In the genomic region with DNA sequence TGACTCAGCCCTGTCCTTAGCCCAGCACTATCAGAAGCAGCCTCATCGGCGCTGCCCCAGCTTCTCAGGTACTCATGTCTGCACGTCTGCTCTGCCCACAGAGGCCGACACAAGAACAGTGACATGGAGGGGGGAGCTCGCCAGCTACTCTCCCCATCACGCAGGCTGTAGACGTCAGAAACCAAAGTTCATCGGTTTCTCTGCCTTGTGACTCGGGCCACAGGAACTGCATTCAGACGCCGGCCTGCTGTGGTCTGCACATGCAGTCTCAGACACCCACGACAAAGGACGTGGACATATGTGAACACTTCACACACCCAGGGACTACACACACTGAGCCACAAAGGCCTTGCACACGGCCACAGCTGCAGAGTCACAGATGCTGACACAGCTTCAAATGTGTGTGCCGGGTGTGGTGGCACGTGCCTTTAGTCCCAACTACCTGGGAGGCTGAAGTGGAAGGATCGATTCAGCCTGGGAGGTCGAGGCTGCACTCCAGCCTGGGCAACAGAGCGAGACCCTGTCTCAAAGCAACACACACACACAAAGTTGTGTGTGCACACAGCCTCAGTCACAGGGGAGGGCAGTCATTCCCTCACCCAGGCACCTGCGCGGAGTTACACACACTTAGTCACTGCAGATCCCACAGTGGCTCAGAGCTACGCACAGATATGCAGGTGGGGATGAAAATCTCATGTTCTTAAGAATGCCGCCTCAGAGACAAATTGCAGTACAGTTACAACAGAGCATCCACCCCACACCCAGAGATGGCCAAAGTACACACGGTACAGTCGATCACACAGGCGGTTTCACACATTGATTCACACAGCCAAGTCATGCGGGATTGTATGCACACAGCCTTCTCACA, we compare ENCODE assay signal across 1 cellular context.
TF ChIP-seq lines count a peak whose summit lies in the region.

No MANE protein-coding gene starts in this region.

TF ChIP-seq in K562, 482 proteins besides CTCF, POLR2A, EP300 and RAD21 (continued from another document and continues in another):
- TF ChIP-seq, protein P1, sequence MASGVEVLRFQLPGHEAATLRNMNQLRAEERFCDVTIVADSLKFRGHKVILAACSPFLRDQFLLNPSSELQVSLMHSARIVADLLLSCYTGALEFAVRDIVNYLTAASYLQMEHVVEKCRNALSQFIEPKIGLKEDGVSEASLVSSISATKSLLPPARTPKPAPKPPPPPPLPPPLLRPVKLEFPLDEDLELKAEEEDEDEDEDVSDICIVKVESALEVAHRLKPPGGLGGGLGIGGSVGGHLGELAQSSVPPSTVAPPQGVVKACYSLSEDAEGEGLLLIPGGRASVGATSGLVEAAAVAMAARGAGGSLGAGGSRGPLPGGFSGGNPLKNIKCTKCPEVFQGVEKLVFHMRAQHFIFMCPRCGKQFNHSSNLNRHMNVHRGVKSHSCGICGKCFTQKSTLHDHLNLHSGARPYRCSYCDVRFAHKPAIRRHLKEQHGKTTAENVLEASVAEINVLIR (CRISPR knock-in tag; IDR thresholded peaks at IDR 0.05), result peak; percentile 49; the same call in 1 of the 2 replicates
- TF ChIP-seq, protein P2, sequence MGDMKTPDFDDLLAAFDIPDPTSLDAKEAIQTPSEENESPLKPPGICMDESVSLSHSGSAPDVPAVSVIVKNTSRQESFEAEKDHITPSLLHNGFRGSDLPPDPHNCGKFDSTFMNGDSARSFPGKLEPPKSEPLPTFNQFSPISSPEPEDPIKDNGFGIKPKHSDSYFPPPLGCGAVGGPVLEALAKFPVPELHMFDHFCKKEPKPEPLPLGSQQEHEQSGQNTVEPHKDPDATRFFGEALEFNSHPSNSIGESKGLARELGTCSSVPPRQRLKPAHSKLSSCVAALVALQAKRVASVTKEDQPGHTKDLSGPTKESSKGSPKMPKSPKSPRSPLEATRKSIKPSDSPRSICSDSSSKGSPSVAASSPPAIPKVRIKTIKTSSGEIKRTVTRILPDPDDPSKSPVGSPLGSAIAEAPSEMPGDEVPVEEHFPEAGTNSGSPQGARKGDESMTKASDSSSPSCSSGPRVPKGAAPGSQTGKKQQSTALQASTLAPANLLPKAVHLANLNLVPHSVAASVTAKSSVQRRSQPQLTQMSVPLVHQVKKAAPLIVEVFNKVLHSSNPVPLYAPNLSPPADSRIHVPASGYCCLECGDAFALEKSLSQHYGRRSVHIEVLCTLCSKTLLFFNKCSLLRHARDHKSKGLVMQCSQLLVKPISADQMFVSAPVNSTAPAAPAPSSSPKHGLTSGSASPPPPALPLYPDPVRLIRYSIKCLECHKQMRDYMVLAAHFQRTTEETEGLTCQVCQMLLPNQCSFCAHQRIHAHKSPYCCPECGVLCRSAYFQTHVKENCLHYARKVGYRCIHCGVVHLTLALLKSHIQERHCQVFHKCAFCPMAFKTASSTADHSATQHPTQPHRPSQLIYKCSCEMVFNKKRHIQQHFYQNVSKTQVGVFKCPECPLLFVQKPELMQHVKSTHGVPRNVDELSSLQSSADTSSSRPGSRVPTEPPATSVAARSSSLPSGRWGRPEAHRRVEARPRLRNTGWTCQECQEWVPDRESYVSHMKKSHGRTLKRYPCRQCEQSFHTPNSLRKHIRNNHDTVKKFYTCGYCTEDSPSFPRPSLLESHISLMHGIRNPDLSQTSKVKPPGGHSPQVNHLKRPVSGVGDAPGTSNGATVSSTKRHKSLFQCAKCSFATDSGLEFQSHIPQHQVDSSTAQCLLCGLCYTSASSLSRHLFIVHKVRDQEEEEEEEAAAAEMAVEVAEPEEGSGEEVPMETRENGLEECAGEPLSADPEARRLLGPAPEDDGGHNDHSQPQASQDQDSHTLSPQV (IDR thresholded peaks at IDR 0.05), result peak; percentile 68
- TF ChIP-seq CTBP1 (IDR thresholded peaks at IDR 0.05; ENCODE audit: borderline replicate concordance) (peak; percentile 90; the same call in 1 of the 2 replicates), ETV6 (IDR thresholded peaks at IDR 0.05; ENCODE audit: borderline replicate concordance in 1 of 2, low read depth in 2 of 2, low read length in 1 of 2) (no peak), ETV6 (CRISPR knock-in tag; IDR thresholded peaks at IDR 0.05; ENCODE audit: borderline replicate concordance) (no peak), ZNF644 (tag; IDR thresholded peaks at IDR 0.05; ENCODE audit: low read depth) (peak; percentile 19; the same call in 1 of the 2 replicates), U2AF2 (optimal IDR thresholded peaks at IDR 0.05; ENCODE audit: low read depth, low read length) (no peak), ZBTB8A (IDR thresholded peaks at IDR 0.05; ENCODE audit: partially characterized antibody) (no peak), RREB1 (CRISPR knock-in tag; IDR thresholded peaks at IDR 0.05) (peak; percentile 69; the same call in 1 of the 2 replicates), YY1 (IDR thresholded peaks at IDR 0.05; ENCODE audit: borderline replicate concordance in 1 of 3, control insufficient read depth in 1 of 3, extremely low read depth in 1 of 3, insufficient read depth in 3 of 3, insufficient read length in 1 of 3, insufficient replicate concordance in 2 of 3, low read depth in 1 of 3, low read length in 2 of 3) (no peak), ZNF77 (CRISPR knock-in tag; IDR thresholded peaks at IDR 0.05) (no peak), ZNF121 (CRISPR knock-in tag; conservative IDR thresholded peaks at IDR 0.05) (peak; percentile 79), FOXK1 (CRISPR knock-in tag; IDR thresholded peaks at IDR 0.05; ENCODE audit: borderline replicate concordance) (no peak), ZBTB49 (CRISPR knock-in tag; IDR thresholded peaks at IDR 0.05; ENCODE audit: borderline replicate concordance) (no peak), PTRF (tag; IDR thresholded peaks at IDR 0.05) (no peak), LCOR (CRISPR knock-in tag; IDR thresholded peaks at IDR 0.05) (0 out of 2 replicates have a peak, but pooled peaks have one; percentile 4), ZNF3 (CRISPR knock-in tag; IDR thresholded peaks at IDR 0.05) (no peak), DNMT1 (IDR thresholded peaks at IDR 0.05) (no peak), FOSL1 (tag; conservative IDR thresholded peaks at IDR 0.05) (peak; percentile 91), ILK (tag; IDR thresholded peaks at IDR 0.05; ENCODE audit: borderline replicate concordance, low read depth) (no peak), FIP1L1 (IDR thresholded peaks at IDR 0.05; ENCODE audit: low read depth, low read length, poor library complexity, severe bottlenecking) (no peak), ELF2 (CRISPR knock-in tag; IDR thresholded peaks at IDR 0.05) (no peak), YBX1 (IDR thresholded peaks at IDR 0.05) (no peak), ZFP36 (IDR thresholded peaks at IDR 0.05; ENCODE audit: low read depth, low read length, partially characterized antibody) (no peak), CREM (IDR thresholded peaks at IDR 0.05; ENCODE audit: low read depth) (peak; percentile 51), HNRNPH1 (optimal IDR thresholded peaks at IDR 0.05; ENCODE audit: low read depth, low read length) (no peak), E2F4 (CRISPR knock-in tag; IDR thresholded peaks at IDR 0.05; ENCODE audit: low read depth) (peak; percentile 45; the same call in 1 of the 2 replicates), NEUROD1 (IDR thresholded peaks at IDR 0.05; ENCODE audit: borderline replicate concordance, low read depth, low read length, partially characterized antibody) (peak; percentile 15), GTF2A2 (tag; IDR thresholded peaks at IDR 0.05) (0 out of 2 replicates have a peak, but pooled peaks have one; percentile 48), DACH1 (IDR thresholded peaks at IDR 0.05; ENCODE audit: partially characterized antibody) (no peak), NFATC3 (IDR thresholded peaks at IDR 0.05) (no peak), ZNF76 (CRISPR knock-in tag; IDR thresholded peaks at IDR 0.05; ENCODE audit: borderline replicate concordance) (0 out of 2 replicates have a peak, but pooled peaks have one; percentile 26), RBM22 (IDR thresholded peaks at IDR 0.05; ENCODE audit: low read depth, low read length, poor library complexity, severe bottlenecking) (no peak)
- TF ChIP-seq, protein P3, sequence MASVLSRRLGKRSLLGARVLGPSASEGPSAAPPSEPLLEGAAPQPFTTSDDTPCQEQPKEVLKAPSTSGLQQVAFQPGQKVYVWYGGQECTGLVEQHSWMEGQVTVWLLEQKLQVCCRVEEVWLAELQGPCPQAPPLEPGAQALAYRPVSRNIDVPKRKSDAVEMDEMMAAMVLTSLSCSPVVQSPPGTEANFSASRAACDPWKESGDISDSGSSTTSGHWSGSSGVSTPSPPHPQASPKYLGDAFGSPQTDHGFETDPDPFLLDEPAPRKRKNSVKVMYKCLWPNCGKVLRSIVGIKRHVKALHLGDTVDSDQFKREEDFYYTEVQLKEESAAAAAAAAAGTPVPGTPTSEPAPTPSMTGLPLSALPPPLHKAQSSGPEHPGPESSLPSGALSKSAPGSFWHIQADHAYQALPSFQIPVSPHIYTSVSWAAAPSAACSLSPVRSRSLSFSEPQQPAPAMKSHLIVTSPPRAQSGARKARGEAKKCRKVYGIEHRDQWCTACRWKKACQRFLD (CRISPR knock-in tag; IDR thresholded peaks at IDR 0.05), result 0 out of 2 replicates have a peak, but pooled peaks have one; percentile 49
- TF ChIP-seq, protein P4, sequence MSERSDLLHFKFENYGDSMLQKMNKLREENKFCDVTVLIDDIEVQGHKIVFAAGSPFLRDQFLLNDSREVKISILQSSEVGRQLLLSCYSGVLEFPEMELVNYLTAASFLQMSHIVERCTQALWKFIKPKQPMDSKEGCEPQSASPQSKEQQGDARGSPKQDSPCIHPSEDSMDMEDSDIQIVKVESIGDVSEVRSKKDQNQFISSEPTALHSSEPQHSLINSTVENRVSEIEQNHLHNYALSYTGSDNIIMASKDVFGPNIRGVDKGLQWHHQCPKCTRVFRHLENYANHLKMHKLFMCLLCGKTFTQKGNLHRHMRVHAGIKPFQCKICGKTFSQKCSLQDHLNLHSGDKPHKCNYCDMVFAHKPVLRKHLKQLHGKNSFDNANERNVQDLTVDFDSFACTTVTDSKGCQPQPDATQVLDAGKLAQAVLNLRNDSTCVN (CRISPR knock-in tag; IDR thresholded peaks at IDR 0.05), result 0 out of 2 replicates have a peak, but pooled peaks have one; percentile 78
- TF ChIP-seq, protein P5, sequence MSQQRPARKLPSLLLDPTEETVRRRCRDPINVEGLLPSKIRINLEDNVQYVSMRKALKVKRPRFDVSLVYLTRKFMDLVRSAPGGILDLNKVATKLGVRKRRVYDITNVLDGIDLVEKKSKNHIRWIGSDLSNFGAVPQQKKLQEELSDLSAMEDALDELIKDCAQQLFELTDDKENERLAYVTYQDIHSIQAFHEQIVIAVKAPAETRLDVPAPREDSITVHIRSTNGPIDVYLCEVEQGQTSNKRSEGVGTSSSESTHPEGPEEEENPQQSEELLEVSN (IDR thresholded peaks at IDR 0.05; ENCODE audit: borderline replicate concordance in 1 of 2, extremely low read depth in 1 of 2, insufficient read depth in 1 of 2, insufficient read length in 1 of 2, low read depth in 1 of 2, low read length in 1 of 2, poor library complexity in 1 of 2, severe bottlenecking in 1 of 2), result peak; percentile 70 to 76
